ENCODE assay signal across 8 cellular contexts in the genomic region with DNA sequence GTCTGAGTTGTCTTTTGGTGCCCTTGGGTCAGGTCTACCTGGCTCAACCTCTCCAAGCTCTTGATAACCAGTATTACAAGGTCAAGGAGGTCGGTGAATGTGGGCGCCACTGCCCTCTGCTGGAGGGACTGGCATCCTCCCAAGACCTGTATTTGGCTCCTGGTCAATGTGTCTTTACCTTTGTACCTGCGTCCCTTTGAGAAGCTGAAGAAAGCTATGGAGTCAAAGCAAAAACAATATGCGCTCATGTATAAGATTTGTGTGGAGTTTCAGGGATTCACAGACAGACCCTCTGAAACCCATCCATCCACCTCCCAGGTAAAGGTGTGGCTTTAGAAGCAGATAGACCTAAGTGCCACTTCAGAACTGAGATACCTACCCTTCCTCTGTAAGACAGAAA.
DNase-seq lines count a peak whose midpoint lies in the region; ATAC-seq and TF ChIP-seq lines count a peak whose summit lies in the region.

No MANE protein-coding gene starts in this region.

- H3K27ac ChIP-seq in MM.1S (ENCODE audit: low read length) (no peak overlapping the region), mucosa of rectum (ENCODE audit: low read depth in 2 of 2, low read length in 2 of 2) (no peak overlapping the region)

- H3K4me3 ChIP-seq in GM06990 (replicated peaks; ENCODE audit: low read depth, low read length): no peak overlapping the region
- no peak overlapping the region for H3K4me3 ChIP-seq in MM.1S (ENCODE audit: low read length)
- no peak overlapping the region for H3K4me3 ChIP-seq in choroid plexus epithelial cell (ENCODE audit: low read depth, low read length)
- peak overlapping the region in 1 of 2 donors; percentile 13 for H3K4me3 ChIP-seq in mucosa of rectum (ENCODE audit: low read length in 2 of 2)

- H3K36me3 ChIP-seq in GM06990 (ENCODE audit: control insufficient read depth, insufficient read depth, low read length): no peaks in the 10 kb centered on the region
- H3K36me3 ChIP-seq in MM.1S (replicated peaks; ENCODE audit: insufficient read depth, low read length): no peaks in the 10 kb centered on the region
- no peaks in the 10 kb centered on the region for H3K36me3 ChIP-seq in mucosa of rectum (ENCODE audit: control insufficient read depth in 2 of 2, insufficient read depth in 2 of 2, low read length in 2 of 2)

- H3K9ac ChIP-seq in MM.1S (ENCODE audit: low read length) (no peak overlapping the region), mucosa of rectum (ENCODE audit: low read depth in 1 of 2, low read length in 2 of 2) (peak overlapping the region; percentile 14 to 33)

- H3K9me3 ChIP-seq in MM.1S (replicated peaks; ENCODE audit: insufficient read depth, low read length) (no peaks in the 10 kb centered on the region), mucosa of rectum (ENCODE audit: control insufficient read depth in 2 of 2, low read length in 2 of 2) (no peaks in the 10 kb centered on the region)

- no peak overlapping the region for H3K4me2 ChIP-seq in MM.1S (ENCODE audit: low read depth, low read length)

- ATAC-seq in GM19324 (IDR thresholded peaks at IDR 0.05; ENCODE audit: low FRiP score, unreplicated experiment): no peak

- H3K4me1 ChIP-seq in MM.1S (ENCODE audit: low read length): no peaks in the 10 kb centered on the region
- H3K4me1 ChIP-seq in mucosa of rectum (ENCODE audit: control insufficient read depth in 2 of 2, insufficient read depth in 2 of 2, low read length in 2 of 2): peaks cover 0 to 5% of the 10 kb centered on the region in 2 donors

- no peaks in the 10 kb centered on the region for H3F3A ChIP-seq in MM.1S (ENCODE audit: insufficient read depth, low read length)

- H3K9me2 ChIP-seq in MM.1S (replicated peaks; ENCODE audit: insufficient read depth, low read length): no peaks in the 10 kb centered on the region

- no peaks in the 10 kb centered on the region for H4K20me1 ChIP-seq in MM.1S (ENCODE audit: insufficient read depth, low read length)

- H3K27me3 ChIP-seq in GM06990 (replicated peaks; ENCODE audit: control insufficient read depth, insufficient read depth, low read length) (no peaks in the 10 kb centered on the region), MM.1S (replicated peaks; ENCODE audit: insufficient read depth, low read length) (no peaks in the 10 kb centered on the region), mucosa of rectum (ENCODE audit: control insufficient read depth in 2 of 2, insufficient read depth in 2 of 2, low read length in 2 of 2) (no peaks in the 10 kb centered on the region)

- DNase-seq in GM06990 (ENCODE audit: extremely low read depth, insufficient read length) (peak; percentile 59), MM.1S (peak; percentile 59), choroid plexus epithelial cell (ENCODE audit: low read depth) (no peak), medulla oblongata (ENCODE audit: extremely low spot score) (no peak)
- DNase-seq in activated CD4-positive, alpha-beta T cell treated with anti-CD3 and anti-CD28 coated beads for 24 hours (ENCODE audit: low read depth in 2 of 2): peak; percentile 73 to 78
- peak; percentile 27 to 71 (median 64) for DNase-seq in stimulated activated naive CD4-positive, alpha-beta T cell (lab: John Stamatoyannopoulos, UW)

- TF ChIP-seq CTCF in GM06990 (IDR thresholded peaks at IDR 0.05; ENCODE audit: insufficient read depth, low read length, poor library complexity, severe bottlenecking): peak; percentile 94
- peak; percentile 82 for TF ChIP-seq CTCF in MM.1S (IDR thresholded peaks at IDR 0.05; ENCODE audit: low read length)
- TF ChIP-seq CTCF in choroid plexus epithelial cell (conservative IDR thresholded peaks at IDR 0.05; ENCODE audit: low read depth, low read length): peak; percentile 43

- H2AFZ ChIP-seq in MM.1S (ENCODE audit: low read length): no peak overlapping the region

- H3K79me2 ChIP-seq in MM.1S (ENCODE audit: low read length): no peaks in the 10 kb centered on the region

Comparison
In these comparisons a context has a peak if more than half of its experiments do, and no peak if none do; other contexts are left out.
1. DNase-seq: peak in GM06990 (single experiment), MM.1S (single experiment), activated CD4-positive, alpha-beta T cell treated with anti-CD3 and anti-CD28 coated beads for 24 hours (2 of 2) and stimulated activated naive CD4-positive, alpha-beta T cell (6 of 6); none in choroid plexus epithelial cell (single experiment) and medulla oblongata (single experiment).
2. CTCF ChIP-seq: peak in every context shown above with its lines; median percentile 94 in GM06990; 82 in MM.1S; 43 in choroid plexus epithelial cell.